Comparison of ENCODE assay signal across 8 cellular contexts in the genomic region with DNA sequence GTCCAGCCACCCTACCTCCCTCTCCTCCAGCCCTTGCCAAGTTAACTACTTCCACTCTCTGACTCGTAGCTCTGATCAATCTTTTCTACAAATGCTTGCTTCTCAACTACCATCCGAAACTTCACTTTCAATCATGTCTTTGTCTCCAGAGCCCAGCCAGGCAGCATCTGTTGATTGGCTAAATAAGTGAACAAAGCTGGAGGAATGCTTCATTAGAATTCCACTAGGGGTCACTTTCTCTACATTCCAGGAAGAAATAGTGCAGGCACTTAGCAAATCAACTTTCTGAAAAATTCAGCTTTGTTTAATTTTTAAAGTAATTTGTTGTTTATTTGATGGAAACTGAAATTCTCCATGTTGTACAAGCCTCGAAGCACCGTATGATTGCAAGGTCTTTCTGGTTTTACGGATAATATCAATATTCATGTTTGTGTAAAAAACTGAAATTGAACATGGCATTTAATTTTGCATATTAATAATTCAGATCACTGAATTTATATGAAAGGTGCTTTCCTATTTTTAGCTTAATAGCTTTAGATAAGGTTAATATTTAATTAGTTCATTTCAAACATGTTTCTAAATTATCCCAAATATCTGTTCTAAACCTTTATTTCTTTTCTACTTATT. TPM values are rescaled to one million over a fixed set of nuclear protein-coding genes. Genes with fewer than 3 reads are reported as not detected.
DNase-seq lines count a peak whose midpoint lies in the region; ATAC-seq and TF ChIP-seq lines count a peak whose summit lies in the region.

No MANE protein-coding gene starts in this region.

- intact Hi-C loops in psoas muscle (cut with DNase I) = loop anchor here in 1 of 2 donors (1.0 to 10.0 kb wide), 2 partner anchors 139 to 425 kb away; no protein-coding TSS in a partner anchor

- H3K4me3 Mint-ChIP-seq in activated CD4-positive, alpha-beta T cell treated with anti-CD3 and anti-CD28 coated beads, Interleukin-2, amount 10 ng/mL, durations not matched to agents 7 days and 5 days = no peak overlapping the region

- POLR2A ChIA-PET in activated CD4-positive, alpha-beta T cell treated with anti-CD3 and anti-CD28 coated beads, Interleukin-2, amount 10 ng/mL, durations not matched to agents 7 days and 5 days (lab: Charles Lee) = interaction anchor here (0.5 to 1.2 kb wide), 2 partner anchors 33 to 141 kb away, joined by 3 to 4 read pairs; partner anchors contain the start of gene HELB

- CTCF ChIA-PET in activated CD4-positive, alpha-beta T cell treated with anti-CD3 and anti-CD28 coated beads, Interleukin-2, amount 10 ng/mL, durations not matched to agents 7 days and 5 days (lab: Charles Lee) = interaction anchor here (0.6 to 3.0 kb wide), 11 partner anchors 9 to 179 kb away, joined by 3 to 16 read pairs (median 3); partner anchors contain the start of gene HELB

- no peaks in the 10 kb centered on the region for H3K36me3 Mint-ChIP-seq in activated CD4-positive, alpha-beta T cell treated with anti-CD3 and anti-CD28 coated beads, Interleukin-2, amount 10 ng/mL, durations not matched to agents 7 days and 5 days (ENCODE audit: low read depth)

- H3K27ac Mint-ChIP-seq in activated CD4-positive, alpha-beta T cell treated with anti-CD3 and anti-CD28 coated beads, Interleukin-2, amount 10 ng/mL, durations not matched to agents 7 days and 5 days = no peak overlapping the region

- H3K4me1 ChIP-seq in psoas muscle = no peaks in the 10 kb centered on the region

- 59 to 69% (median 62%) methylated on average over 5 of the region's 5 CpGs for WGBS in psoas muscle, 3 donors

- DNase-seq in EL = peak; percentile 46
- DNase-seq in H4 (ENCODE audit: low spot score) = peak; percentile 63
- DNase-seq in NCI-H2107 (lab: John Stamatoyannopoulos, UW) = peak; percentile 4
- DNase-seq in activated CD4-positive, alpha-beta T cell treated with anti-CD3 and anti-CD28 coated beads, Interleukin-2, amount 10 ng/mL, durations not matched to agents 7 days and 5 days = peak; percentile 45
- peak; percentile 27 for DNase-seq in germinal center (ENCODE audit: low spot score)
- no peak for DNase-seq in psoas muscle

- H3K27ac ChIP-seq in psoas muscle = no peak overlapping the region

- H3K27me3 ChIP-seq in psoas muscle (ENCODE audit: insufficient read depth in 3 of 3, low read length in 2 of 3) = no peaks in the 10 kb centered on the region

- ATAC-seq in psoas muscle (no peak), HG02840 (IDR thresholded peaks at IDR 0.05; ENCODE audit: low FRiP score, unreplicated experiment) (no peak), HG02588 (IDR thresholded peaks at IDR 0.05; ENCODE audit: unreplicated experiment) (no peak)

- H3K9me3 Mint-ChIP-seq in activated CD4-positive, alpha-beta T cell treated with anti-CD3 and anti-CD28 coated beads, Interleukin-2, amount 10 ng/mL, durations not matched to agents 7 days and 5 days = no peaks in the 10 kb centered on the region

- peaks cover 13% of the 10 kb centered on the region for H3K4me1 Mint-ChIP-seq in activated CD4-positive, alpha-beta T cell treated with anti-CD3 and anti-CD28 coated beads, Interleukin-2, amount 10 ng/mL, durations not matched to agents 7 days and 5 days

- peak; percentile 53 for TF ChIP-seq CTCF in psoas muscle (IDR thresholded peaks at IDR 0.05)

- H3K36me3 ChIP-seq in psoas muscle (ENCODE audit: insufficient read depth in 1 of 2, low read depth in 1 of 2) = no peaks in the 10 kb centered on the region

- no peak overlapping the region for H3K4me3 ChIP-seq in psoas muscle

- H3K9me3 ChIP-seq in psoas muscle = no peaks in the 10 kb centered on the region

- no peaks in the 10 kb centered on the region for H3K27me3 Mint-ChIP-seq in activated CD4-positive, alpha-beta T cell treated with anti-CD3 and anti-CD28 coated beads, Interleukin-2, amount 10 ng/mL, durations not matched to agents 7 days and 5 days

RNA-seq across cellular contexts. Expression of gene HELB, which starts 32.4 kb away (rescaled TPM):
- total RNA-seq in H4 (2014; rRNA removed; shearing (Covaris generic)) = 0.76 and 1.9 TPM in 2 replicates
- total RNA-seq in activated CD4-positive, alpha-beta T cell treated with anti-CD3 and anti-CD28 coated beads, Interleukin-2, amount 10 ng/mL, durations not matched to agents 7 days and 5 days = 10 to 100 TPM; 42.3 to 43.3 TPM
- total RNA-seq in psoas muscle = 1 to 10 TPM in 3 of 4 donors, under 1 TPM in 1; 0.60 to 1.9 (median 1.5) TPM
- polyA plus RNA-seq in psoas muscle = under 1 TPM; 0.25 to 0.90 (median 0.55) TPM

Comparison
In these comparisons a context has a peak if more than half of its experiments do, and no peak if none do; other contexts are left out.
1. DNase-seq: peak in EL (single experiment), H4 (single experiment), NCI-H2107 (single experiment), activated CD4-positive, alpha-beta T cell treated with anti-CD3 and anti-CD28 coated beads, Interleukin-2, amount 10 ng/mL, durations not matched to agents 7 days and 5 days (single experiment) and germinal center (single experiment); none in psoas muscle (0 of 2).
2. RNA of gene HELB, which starts 32.4 kb away (total RNA-seq): 42.3 to 43.3 TPM in activated CD4-positive, alpha-beta T cell treated with anti-CD3 and anti-CD28 coated beads, Interleukin-2, amount 10 ng/mL, durations not matched to agents 7 days and 5 days; 0.76 to 1.9 TPM in H4 and 0.60 to 1.9 TPM in psoas muscle; every median in the first group is over 10 times any median in the second.